ENCODE assay signal across 1 cellular context in the genomic region with DNA sequence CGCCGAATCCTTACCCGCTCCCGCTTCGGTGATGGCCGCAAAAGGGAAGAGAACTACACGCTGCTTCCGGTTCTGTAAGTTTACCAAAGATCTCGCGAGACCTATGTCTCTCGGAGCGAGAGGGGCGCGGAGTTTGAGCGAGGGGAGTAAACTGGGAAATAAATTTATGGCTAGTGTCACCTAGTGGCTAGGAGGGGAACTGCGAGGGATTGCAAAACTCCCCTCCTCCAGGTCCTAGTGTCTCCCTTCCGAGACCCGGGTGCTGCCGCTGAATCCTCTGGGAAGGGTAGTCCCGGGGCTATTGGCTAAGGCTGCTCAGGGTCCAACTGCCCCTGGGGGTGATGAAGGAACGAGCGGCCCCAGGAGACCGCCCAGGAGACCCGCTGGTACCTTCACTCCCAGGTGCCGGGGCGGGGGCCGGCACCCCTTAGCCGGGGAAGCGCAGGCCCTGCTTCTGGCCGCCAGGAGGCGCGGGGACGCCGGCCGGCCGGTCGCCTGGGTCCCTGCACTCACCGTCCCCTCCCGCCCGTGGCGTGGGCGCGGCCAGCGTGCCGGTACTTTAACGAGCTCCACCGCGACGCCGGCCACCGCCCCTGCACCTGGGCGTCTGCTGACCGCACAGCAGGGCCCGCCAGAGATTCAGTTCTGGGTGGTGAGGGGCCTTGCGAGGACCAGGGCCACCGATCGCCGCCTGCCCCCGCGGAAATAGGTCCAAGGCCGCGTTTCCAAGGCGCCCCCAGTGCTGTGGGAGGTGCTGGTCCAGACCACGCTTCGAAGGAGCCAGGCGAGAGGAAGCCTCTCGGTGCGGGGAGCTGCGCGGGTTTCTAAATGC.
TF ChIP-seq lines count a peak whose summit lies in the region.

A gene (minus strand): TSS at position 51 of the 832 bp plus-strand sequence. CDS start 883 bp downstream, outside the sequence.

TF ChIP-seq in GM12878, 131 proteins besides CTCF, POLR2A, EP300 and RAD21 (continued from another document and continues in another):
- TF ChIP-seq HCFC1 (IDR thresholded peaks at IDR 0.05; ENCODE audit: low read length), result peak; percentile 72
- no peak for TF ChIP-seq KLF5 (IDR thresholded peaks at IDR 0.05; ENCODE audit: partially characterized antibody)
- no peak for TF ChIP-seq JUND (IDR thresholded peaks at IDR 0.05; ENCODE audit: low read depth, low read length)
- TF ChIP-seq, protein P1, sequence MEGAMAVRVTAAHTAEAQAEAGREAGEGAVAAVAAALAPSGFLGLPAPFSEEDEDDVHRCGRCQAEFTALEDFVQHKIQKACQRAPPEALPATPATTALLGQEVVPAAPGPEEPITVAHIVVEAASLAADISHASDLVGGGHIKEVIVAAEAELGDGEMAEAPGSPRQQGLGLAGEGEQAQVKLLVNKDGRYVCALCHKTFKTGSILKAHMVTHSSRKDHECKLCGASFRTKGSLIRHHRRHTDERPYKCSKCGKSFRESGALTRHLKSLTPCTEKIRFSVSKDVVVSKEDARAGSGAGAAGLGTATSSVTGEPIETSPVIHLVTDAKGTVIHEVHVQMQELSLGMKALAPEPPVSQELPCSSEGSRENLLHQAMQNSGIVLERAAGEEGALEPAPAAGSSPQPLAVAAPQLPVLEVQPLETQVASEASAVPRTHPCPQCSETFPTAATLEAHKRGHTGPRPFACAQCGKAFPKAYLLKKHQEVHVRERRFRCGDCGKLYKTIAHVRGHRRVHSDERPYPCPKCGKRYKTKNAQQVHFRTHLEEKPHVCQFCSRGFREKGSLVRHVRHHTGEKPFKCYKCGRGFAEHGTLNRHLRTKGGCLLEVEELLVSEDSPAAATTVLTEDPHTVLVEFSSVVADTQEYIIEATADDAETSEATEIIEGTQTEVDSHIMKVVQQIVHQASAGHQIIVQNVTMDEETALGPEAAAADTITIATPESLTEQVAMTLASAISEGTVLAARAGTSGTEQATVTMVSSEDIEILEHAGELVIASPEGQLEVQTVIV (IDR thresholded peaks at IDR 0.05; ENCODE audit: borderline replicate concordance, partially characterized antibody), result peak; percentile 68
- TF ChIP-seq, protein P2, sequence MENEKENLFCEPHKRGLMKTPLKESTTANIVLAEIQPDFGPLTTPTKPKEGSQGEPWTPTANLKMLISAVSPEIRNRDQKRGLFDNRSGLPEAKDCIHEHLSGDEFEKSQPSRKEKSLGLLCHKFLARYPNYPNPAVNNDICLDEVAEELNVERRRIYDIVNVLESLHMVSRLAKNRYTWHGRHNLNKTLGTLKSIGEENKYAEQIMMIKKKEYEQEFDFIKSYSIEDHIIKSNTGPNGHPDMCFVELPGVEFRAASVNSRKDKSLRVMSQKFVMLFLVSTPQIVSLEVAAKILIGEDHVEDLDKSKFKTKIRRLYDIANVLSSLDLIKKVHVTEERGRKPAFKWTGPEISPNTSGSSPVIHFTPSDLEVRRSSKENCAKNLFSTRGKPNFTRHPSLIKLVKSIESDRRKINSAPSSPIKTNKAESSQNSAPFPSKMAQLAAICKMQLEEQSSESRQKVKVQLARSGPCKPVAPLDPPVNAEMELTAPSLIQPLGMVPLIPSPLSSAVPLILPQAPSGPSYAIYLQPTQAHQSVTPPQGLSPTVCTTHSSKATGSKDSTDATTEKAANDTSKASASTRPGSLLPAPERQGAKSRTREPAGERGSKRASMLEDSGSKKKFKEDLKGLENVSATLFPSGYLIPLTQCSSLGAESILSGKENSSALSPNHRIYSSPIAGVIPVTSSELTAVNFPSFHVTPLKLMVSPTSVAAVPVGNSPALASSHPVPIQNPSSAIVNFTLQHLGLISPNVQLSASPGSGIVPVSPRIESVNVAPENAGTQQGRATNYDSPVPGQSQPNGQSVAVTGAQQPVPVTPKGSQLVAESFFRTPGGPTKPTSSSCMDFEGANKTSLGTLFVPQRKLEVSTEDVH (IDR thresholded peaks at IDR 0.05; ENCODE audit: low read depth, partially characterized antibody), result peak; percentile 63
- peak; percentile 23 for TF ChIP-seq MYC (IDR thresholded peaks at IDR 0.05; ENCODE audit: insufficient read depth, insufficient read length, insufficient replicate concordance, low read length, severe bottlenecking)
- TF ChIP-seq, protein P3, sequence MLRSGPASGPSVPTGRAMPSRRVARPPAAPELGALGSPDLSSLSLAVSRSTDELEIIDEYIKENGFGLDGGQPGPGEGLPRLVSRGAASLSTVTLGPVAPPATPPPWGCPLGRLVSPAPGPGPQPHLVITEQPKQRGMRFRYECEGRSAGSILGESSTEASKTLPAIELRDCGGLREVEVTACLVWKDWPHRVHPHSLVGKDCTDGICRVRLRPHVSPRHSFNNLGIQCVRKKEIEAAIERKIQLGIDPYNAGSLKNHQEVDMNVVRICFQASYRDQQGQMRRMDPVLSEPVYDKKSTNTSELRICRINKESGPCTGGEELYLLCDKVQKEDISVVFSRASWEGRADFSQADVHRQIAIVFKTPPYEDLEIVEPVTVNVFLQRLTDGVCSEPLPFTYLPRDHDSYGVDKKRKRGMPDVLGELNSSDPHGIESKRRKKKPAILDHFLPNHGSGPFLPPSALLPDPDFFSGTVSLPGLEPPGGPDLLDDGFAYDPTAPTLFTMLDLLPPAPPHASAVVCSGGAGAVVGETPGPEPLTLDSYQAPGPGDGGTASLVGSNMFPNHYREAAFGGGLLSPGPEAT (IDR thresholded peaks at IDR 0.05; ENCODE audit: low read depth), result peak; percentile 99
- TF ChIP-seq, protein P4, sequence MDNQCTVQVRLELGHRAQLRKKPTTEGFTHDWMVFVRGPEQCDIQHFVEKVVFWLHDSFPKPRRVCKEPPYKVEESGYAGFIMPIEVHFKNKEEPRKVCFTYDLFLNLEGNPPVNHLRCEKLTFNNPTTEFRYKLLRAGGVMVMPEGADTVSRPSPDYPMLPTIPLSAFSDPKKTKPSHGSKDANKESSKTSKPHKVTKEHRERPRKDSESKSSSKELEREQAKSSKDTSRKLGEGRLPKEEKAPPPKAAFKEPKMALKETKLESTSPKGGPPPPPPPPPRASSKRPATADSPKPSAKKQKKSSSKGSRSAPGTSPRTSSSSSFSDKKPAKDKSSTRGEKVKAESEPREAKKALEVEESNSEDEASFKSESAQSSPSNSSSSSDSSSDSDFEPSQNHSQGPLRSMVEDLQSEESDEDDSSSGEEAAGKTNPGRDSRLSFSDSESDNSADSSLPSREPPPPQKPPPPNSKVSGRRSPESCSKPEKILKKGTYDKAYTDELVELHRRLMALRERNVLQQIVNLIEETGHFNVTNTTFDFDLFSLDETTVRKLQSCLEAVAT (IDR thresholded peaks at IDR 0.05), result no peak
- TF ChIP-seq ETV6 (conservative IDR thresholded peaks at IDR 0.05 in 1 of 2, IDR thresholded peaks at IDR 0.05 in 1 of 2; ENCODE audit: borderline replicate concordance in 1 of 2, low read depth in 1 of 2), result peak in 1 of 2 experiments; percentile 41; a peak in 1 of 4 replicates
- peak; percentile 97 for TF ChIP-seq CBFB (IDR thresholded peaks at IDR 0.05; ENCODE audit: low read depth)
- no peak for TF ChIP-seq ZZZ3 (IDR thresholded peaks at IDR 0.05; ENCODE audit: control insufficient read depth, insufficient read length, low read depth)
- TF ChIP-seq RB1 (IDR thresholded peaks at IDR 0.05; ENCODE audit: borderline replicate concordance), result 0 out of 2 replicates have a peak, but pooled peaks have one; percentile 79
- TF ChIP-seq BMI1 (IDR thresholded peaks at IDR 0.05; ENCODE audit: borderline replicate concordance), result no peak
- TF ChIP-seq, protein P5, sequence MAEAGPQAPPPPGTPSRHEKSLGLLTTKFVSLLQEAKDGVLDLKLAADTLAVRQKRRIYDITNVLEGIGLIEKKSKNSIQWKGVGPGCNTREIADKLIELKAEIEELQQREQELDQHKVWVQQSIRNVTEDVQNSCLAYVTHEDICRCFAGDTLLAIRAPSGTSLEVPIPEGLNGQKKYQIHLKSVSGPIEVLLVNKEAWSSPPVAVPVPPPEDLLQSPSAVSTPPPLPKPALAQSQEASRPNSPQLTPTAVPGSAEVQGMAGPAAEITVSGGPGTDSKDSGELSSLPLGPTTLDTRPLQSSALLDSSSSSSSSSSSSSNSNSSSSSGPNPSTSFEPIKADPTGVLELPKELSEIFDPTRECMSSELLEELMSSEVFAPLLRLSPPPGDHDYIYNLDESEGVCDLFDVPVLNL (IDR thresholded peaks at IDR 0.05; ENCODE audit: low read depth, low read length), result 0 out of 2 replicates have a peak, but pooled peaks have one; percentile 73
- TF ChIP-seq HDAC6 (IDR thresholded peaks at IDR 0.05; ENCODE audit: unreplicated experiment), result peak; percentile 71
- 0 out of 2 replicates have a peak, but pooled peaks have one; percentile 7 for TF ChIP-seq TBL1XR1 (IDR thresholded peaks at IDR 0.05; ENCODE audit: low read depth, low read length)
- peak; percentile 44; the same call in 1 of the 2 replicates for TF ChIP-seq ESRRA (IDR thresholded peaks at IDR 0.05; ENCODE audit: low read length)
- TF ChIP-seq GABPA (IDR thresholded peaks at IDR 0.05; ENCODE audit: low read depth), result peak; percentile 75
- no peak for TF ChIP-seq FOS (IDR thresholded peaks at IDR 0.05; ENCODE audit: borderline replicate concordance, extremely low read depth, insufficient read length)
- TF ChIP-seq, protein P6, sequence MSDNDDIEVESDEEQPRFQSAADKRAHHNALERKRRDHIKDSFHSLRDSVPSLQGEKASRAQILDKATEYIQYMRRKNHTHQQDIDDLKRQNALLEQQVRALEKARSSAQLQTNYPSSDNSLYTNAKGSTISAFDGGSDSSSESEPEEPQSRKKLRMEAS (IDR thresholded peaks at IDR 0.05; ENCODE audit: low read depth, low read length), result peak; percentile 77
- TF ChIP-seq, protein P7, sequence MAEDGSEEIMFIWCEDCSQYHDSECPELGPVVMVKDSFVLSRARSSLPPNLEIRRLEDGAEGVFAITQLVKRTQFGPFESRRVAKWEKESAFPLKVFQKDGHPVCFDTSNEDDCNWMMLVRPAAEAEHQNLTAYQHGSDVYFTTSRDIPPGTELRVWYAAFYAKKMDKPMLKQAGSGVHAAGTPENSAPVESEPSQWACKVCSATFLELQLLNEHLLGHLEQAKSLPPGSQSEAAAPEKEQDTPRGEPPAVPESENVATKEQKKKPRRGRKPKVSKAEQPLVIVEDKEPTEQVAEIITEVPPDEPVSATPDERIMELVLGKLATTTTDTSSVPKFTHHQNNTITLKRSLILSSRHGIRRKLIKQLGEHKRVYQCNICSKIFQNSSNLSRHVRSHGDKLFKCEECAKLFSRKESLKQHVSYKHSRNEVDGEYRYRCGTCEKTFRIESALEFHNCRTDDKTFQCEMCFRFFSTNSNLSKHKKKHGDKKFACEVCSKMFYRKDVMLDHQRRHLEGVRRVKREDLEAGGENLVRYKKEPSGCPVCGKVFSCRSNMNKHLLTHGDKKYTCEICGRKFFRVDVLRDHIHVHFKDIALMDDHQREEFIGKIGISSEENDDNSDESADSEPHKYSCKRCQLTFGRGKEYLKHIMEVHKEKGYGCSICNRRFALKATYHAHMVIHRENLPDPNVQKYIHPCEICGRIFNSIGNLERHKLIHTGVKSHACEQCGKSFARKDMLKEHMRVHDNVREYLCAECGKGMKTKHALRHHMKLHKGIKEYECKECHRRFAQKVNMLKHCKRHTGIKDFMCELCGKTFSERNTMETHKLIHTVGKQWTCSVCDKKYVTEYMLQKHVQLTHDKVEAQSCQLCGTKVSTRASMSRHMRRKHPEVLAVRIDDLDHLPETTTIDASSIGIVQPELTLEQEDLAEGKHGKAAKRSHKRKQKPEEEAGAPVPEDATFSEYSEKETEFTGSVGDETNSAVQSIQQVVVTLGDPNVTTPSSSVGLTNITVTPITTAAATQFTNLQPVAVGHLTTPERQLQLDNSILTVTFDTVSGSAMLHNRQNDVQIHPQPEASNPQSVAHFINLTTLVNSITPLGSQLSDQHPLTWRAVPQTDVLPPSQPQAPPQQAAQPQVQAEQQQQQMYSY (CRISPR knock-in tag; IDR thresholded peaks at IDR 0.05), result no peak
- TF ChIP-seq STAT1 (conservative IDR thresholded peaks at IDR 0.05), result no peak; the same call in 1 of the 2 replicates
- TF ChIP-seq BRCA1 (IDR thresholded peaks at IDR 0.05; ENCODE audit: low read depth, low read length), result peak; percentile 81
- no peak for TF ChIP-seq NRF1 (conservative IDR thresholded peaks at IDR 0.05; ENCODE audit: low read depth, low read length)
- TF ChIP-seq BACH1 (IDR thresholded peaks at IDR 0.05; ENCODE audit: borderline replicate concordance), result peak; percentile 88
- no peak for TF ChIP-seq JUNB (IDR thresholded peaks at IDR 0.05)
- no peak for TF ChIP-seq ZNF622 (IDR thresholded peaks at IDR 0.05)
- peak in 1 of 2 experiments; percentile 84; a peak in 2 of 3 replicates for TF ChIP-seq EGR1 (IDR thresholded peaks at IDR 0.05; ENCODE audit: borderline replicate concordance in 1 of 2, low read depth in 2 of 2, low read length in 2 of 2)
- TF ChIP-seq POLR2AphosphoS5 (IDR thresholded peaks at IDR 0.05; ENCODE audit: low read length), result peak; percentile 99
- no peak for TF ChIP-seq CEBPB (IDR thresholded peaks at IDR 0.05; ENCODE audit: borderline replicate concordance in 1 of 2, low read depth in 2 of 2, low read length in 2 of 2)
- TF ChIP-seq, protein P8, sequence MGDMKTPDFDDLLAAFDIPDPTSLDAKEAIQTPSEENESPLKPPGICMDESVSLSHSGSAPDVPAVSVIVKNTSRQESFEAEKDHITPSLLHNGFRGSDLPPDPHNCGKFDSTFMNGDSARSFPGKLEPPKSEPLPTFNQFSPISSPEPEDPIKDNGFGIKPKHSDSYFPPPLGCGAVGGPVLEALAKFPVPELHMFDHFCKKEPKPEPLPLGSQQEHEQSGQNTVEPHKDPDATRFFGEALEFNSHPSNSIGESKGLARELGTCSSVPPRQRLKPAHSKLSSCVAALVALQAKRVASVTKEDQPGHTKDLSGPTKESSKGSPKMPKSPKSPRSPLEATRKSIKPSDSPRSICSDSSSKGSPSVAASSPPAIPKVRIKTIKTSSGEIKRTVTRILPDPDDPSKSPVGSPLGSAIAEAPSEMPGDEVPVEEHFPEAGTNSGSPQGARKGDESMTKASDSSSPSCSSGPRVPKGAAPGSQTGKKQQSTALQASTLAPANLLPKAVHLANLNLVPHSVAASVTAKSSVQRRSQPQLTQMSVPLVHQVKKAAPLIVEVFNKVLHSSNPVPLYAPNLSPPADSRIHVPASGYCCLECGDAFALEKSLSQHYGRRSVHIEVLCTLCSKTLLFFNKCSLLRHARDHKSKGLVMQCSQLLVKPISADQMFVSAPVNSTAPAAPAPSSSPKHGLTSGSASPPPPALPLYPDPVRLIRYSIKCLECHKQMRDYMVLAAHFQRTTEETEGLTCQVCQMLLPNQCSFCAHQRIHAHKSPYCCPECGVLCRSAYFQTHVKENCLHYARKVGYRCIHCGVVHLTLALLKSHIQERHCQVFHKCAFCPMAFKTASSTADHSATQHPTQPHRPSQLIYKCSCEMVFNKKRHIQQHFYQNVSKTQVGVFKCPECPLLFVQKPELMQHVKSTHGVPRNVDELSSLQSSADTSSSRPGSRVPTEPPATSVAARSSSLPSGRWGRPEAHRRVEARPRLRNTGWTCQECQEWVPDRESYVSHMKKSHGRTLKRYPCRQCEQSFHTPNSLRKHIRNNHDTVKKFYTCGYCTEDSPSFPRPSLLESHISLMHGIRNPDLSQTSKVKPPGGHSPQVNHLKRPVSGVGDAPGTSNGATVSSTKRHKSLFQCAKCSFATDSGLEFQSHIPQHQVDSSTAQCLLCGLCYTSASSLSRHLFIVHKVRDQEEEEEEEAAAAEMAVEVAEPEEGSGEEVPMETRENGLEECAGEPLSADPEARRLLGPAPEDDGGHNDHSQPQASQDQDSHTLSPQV (IDR thresholded peaks at IDR 0.05), result peak; percentile 73
